In the genomic region with DNA sequence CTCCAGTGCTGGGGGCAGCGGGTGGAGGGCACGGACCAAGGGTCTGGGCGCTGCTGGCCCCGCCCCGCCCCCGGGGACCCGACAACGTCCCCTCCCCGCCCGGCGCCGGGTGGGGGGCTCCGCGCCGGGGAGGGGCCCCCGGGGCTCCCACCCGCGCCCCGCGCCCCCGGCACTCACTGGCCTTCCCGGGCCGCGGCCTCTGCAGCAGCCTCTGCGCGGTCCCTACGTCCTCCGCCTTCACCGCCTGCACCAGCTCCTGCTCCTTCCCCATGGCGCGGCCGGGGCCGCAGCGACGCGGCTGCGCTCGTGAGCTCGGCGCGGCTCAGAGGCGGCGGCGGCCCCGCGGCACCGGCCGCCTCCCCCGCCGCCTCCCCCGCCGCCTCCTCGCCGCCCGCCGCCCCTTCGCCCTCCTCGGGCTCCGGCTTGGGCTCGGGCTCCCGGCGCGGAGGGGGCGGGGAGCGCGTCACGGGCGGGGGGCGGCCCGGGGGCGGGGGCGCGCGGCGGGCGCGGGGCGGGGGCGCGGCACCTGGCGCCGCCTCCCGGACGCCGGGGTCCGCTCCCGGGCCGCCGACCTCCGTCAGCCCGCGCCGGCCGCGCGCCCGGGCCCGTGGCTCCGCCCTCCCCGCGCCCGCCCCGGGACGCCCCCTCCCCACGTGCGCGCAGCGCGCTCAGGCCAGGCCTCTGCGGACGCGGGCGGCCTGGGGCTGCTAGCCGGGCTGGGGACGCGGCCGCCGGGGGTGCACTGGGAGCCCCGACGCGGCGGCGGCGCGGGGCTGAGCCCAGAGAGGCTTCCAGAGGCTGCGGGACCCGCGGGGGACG, we compare ENCODE assay signal across 8 cellular contexts. TPM values are rescaled to one million over a fixed set of nuclear protein-coding genes. Genes with fewer than 3 reads are reported as not detected.
A peak's percentile ranks its signal among the peaks of the same experiment; 100 is the strongest.
DNase-seq lines count a peak whose midpoint lies in the region; ATAC-seq and TF ChIP-seq lines count a peak whose summit lies in the region.

A gene with protein sequence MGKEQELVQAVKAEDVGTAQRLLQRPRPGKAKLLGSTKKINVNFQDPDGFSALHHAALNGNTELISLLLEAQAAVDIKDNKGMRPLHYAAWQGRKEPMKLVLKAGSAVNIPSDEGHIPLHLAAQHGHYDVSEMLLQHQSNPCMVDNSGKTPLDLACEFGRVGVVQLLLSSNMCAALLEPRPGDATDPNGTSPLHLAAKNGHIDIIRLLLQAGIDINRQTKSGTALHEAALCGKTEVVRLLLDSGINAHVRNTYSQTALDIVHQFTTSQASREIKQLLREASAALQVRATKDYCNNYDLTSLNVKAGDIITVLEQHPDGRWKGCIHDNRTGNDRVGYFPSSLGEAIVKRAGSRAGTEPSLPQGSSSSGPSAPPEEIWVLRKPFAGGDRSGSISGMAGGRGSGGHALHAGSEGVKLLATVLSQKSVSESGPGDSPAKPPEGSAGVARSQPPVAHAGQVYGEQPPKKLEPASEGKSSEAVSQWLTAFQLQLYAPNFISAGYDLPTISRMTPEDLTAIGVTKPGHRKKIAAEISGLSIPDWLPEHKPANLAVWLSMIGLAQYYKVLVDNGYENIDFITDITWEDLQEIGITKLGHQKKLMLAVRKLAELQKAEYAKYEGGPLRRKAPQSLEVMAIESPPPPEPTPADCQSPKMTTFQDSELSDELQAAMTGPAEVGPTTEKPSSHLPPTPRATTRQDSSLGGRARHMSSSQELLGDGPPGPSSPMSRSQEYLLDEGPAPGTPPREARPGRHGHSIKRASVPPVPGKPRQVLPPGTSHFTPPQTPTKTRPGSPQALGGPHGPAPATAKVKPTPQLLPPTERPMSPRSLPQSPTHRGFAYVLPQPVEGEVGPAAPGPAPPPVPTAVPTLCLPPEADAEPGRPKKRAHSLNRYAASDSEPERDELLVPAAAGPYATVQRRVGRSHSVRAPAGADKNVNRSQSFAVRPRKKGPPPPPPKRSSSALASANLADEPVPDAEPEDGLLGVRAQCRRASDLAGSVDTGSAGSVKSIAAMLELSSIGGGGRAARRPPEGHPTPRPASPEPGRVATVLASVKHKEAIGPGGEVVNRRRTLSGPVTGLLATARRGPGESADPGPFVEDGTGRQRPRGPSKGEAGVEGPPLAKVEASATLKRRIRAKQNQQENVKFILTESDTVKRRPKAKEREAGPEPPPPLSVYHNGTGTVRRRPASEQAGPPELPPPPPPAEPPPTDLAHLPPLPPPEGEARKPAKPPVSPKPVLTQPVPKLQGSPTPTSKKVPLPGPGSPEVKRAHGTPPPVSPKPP (N-terminal part only) (minus strand): TSS at position 444 of the 819 bp plus-strand sequence. CDS start 173 bp downstream, at position 271.

- TF ChIP-seq CTCF in WTC11 (IDR thresholded peaks at IDR 0.05), result no peak
- TF ChIP-seq CTCF in adrenal gland (IDR thresholded peaks at IDR 0.05), result no peak

- H3K27ac ChIP-seq in iPS DF 6.9 (ENCODE audit: low read length), result no peak within 1 kb of the TSS
- peak within 1 kb of the TSS; percentile 13 for H3K27ac ChIP-seq in thymus (ENCODE audit: low read depth)
- no peak within 1 kb of the TSS for H3K27ac ChIP-seq in adrenal gland

- CTCF ChIA-PET in WTC11 (lab: Charles Lee), result interaction anchor here (0.6 to 3.5 kb wide), 12 partner anchors 7 to 355 kb away, joined by 3 to 62 read pairs (median 12); a partner anchor contains a TSS

- H3K4me1 ChIP-seq in iPS DF 6.9 (ENCODE audit: control insufficient read depth, insufficient read depth, low read length) (peaks cover 5% of the 10 kb centered on the region; the same call in 1 of the 2 replicates), thymus (ENCODE audit: control insufficient read depth, insufficient read depth, low read length) (peaks cover 10% of the 10 kb centered on the region), adrenal gland (replicated peaks in 1 of 2) (peaks cover 0 to 8% of the 10 kb centered on the region in 2 donors)

- no peak for TF ChIP-seq POLR2A in adrenal gland (IDR thresholded peaks at IDR 0.05)

- H3K36me3 Mint-ChIP-seq in WTC11, result no peaks in the 10 kb centered on the region

- WGBS in iPS DF 6.9 (ENCODE audit: insufficient coverage, insufficient read length), result no CpG with 5 or more reads among the region's 129 CpGs
- 1% methylated on average over 128 of the region's 129 CpGs for whole genome bisulfite sequencing in thymus
- WGBS in adrenal gland, 4 donors, result 1 to 10% (median 1%) methylated on average over 2 to 100 of the region's 129 CpGs; no CpG with 5 or more reads in 1 of the 4 donors

- peaks cover 39% of the 10 kb centered on the region for H3K27me3 Mint-ChIP-seq in WTC11 (ENCODE audit: low read depth)

- peaks cover 7% of the 10 kb centered on the region; the same call in 1 of the 2 replicates for H3K27me3 ChIP-seq in iPS DF 6.9 (ENCODE audit: control insufficient read depth, insufficient read depth, low read length)
- peaks cover 62% of the 10 kb centered on the region for H3K27me3 ChIP-seq in thymus (ENCODE audit: control insufficient read depth, insufficient read depth)
- peaks cover 14% of the 10 kb centered on the region for H3K27me3 ChIP-seq in adrenal gland

- POLR2A ChIA-PET in WTC11 (lab: Charles Lee), result interaction anchor here (0.6 to 1.9 kb wide), 2 partner anchors 15 to 41 kb away, joined by 3 to 5 read pairs; a partner anchor contains a TSS

- H3K4me3 ChIP-seq in iPS DF 6.9 (ENCODE audit: low read length) (peak within 1 kb of the TSS; percentile 57; the same call in 1 of the 2 replicates), thymus (ENCODE audit: low read length) (peak within 1 kb of the TSS; percentile 66), adrenal gland (peak within 1 kb of the TSS in 1 of 4 donors; percentile 48)

- ATAC-seq in Right ventricle myocardium superior (ENCODE audit: poor library complexity), result peak; percentile 21
- no peak for ATAC-seq in left ventricle myocardium superior
- peak; percentile 34 for ATAC-seq in WTC11
- no peak for ATAC-seq in GM21423 (IDR thresholded peaks at IDR 0.05; ENCODE audit: unreplicated experiment)

- no peak within 1 kb of the TSS for H3K27ac Mint-ChIP-seq in WTC11

- H3K36me3 ChIP-seq in iPS DF 6.9 (ENCODE audit: control insufficient read depth, insufficient read depth, low read length) (no peaks in the 10 kb centered on the region), thymus (ENCODE audit: control insufficient read depth, insufficient read depth) (no peaks in the 10 kb centered on the region), adrenal gland (replicated peaks in 1 of 2) (no peaks in the 10 kb centered on the region)

- DNase-seq in Right ventricle myocardium superior, result no peak
- DNase-seq in left ventricle myocardium superior, result no peak
- no peak for DNase-seq in WTC11 (ENCODE audit: low spot score)
- DNase-seq in iPS DF 6.9 (ENCODE audit: low read depth, low spot score), result no peak
- no peak for DNase-seq in EL
- no peak for DNase-seq in adrenal gland

- no peaks in the 10 kb centered on the region for H3K9me3 Mint-ChIP-seq in WTC11

- intact Hi-C loops in Right ventricle myocardium superior (cut with DNase I), result no loop called here
- intact Hi-C loops in left ventricle myocardium superior (cut with micrococcal nuclease), result no loop called here
- intact Hi-C loops in adrenal gland (cut with DNase I), result no loop called here

- H3K4me1 Mint-ChIP-seq in WTC11, result peaks cover 4% of the 10 kb centered on the region; the same call in 1 of the 2 replicates

- H3K9me3 ChIP-seq in iPS DF 6.9 (ENCODE audit: control insufficient read depth, insufficient read depth, low read length) (no peaks in the 10 kb centered on the region), thymus (ENCODE audit: control insufficient read depth) (no peaks in the 10 kb centered on the region), adrenal gland (replicated peaks in 1 of 3) (no peaks in the 10 kb centered on the region)

- H3K4me3 Mint-ChIP-seq in WTC11, result peak within 1 kb of the TSS; percentile 66

TF ChIP-seq in WTC11, 78 proteins besides CTCF, POLR2A, EP300 and RAD21:
- TF ChIP-seq GTF2I (CRISPR knock-in tag; conservative IDR thresholded peaks at IDR 0.05) (no peak), SP1 (CRISPR knock-in tag; conservative IDR thresholded peaks at IDR 0.05) (0 out of 2 replicates have a peak, but pooled peaks have one; percentile 26)
- TF ChIP-seq, protein P1, sequence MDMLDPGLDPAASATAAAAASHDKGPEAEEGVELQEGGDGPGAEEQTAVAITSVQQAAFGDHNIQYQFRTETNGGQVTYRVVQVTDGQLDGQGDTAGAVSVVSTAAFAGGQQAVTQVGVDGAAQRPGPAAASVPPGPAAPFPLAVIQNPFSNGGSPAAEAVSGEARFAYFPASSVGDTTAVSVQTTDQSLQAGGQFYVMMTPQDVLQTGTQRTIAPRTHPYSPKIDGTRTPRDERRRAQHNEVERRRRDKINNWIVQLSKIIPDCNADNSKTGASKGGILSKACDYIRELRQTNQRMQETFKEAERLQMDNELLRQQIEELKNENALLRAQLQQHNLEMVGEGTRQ (CRISPR knock-in tag; IDR thresholded peaks at IDR 0.05), result peak; percentile 43

RNA-seq across cellular contexts. Expression of the gene that starts here (rescaled TPM):
- total RNA-seq in Right ventricle myocardium superior, result 5.3 TPM
- total RNA-seq in left ventricle myocardium superior, result 9.2 TPM
- 9.4 to 15.7 TPM (median 11.3 TPM) in 3 replicates for total RNA-seq in WTC11 (2021)
- 0.48 TPM for polyA plus RNA-seq in thymus
- total RNA-seq in adrenal gland, result 1 to 10 TPM in 2 of 8 donors, under 1 TPM in 4, not detected in 2; 0.06 to 2.7 (median 0.62) TPM
- polyA plus RNA-seq in adrenal gland, result 1 to 10 TPM in 2 of 3 donors, not detected in 1; 1.4 to 5.2 TPM

Comparison
In these comparisons a context has a peak if more than half of its experiments do, and no peak if none do; other contexts are left out.
1. ATAC-seq: peak in Right ventricle myocardium superior (single experiment) and WTC11 (single experiment); none in left ventricle myocardium superior (single experiment) and GM21423 (single experiment).